ENCODE assay signal across 1 cellular context in the genomic region with DNA sequence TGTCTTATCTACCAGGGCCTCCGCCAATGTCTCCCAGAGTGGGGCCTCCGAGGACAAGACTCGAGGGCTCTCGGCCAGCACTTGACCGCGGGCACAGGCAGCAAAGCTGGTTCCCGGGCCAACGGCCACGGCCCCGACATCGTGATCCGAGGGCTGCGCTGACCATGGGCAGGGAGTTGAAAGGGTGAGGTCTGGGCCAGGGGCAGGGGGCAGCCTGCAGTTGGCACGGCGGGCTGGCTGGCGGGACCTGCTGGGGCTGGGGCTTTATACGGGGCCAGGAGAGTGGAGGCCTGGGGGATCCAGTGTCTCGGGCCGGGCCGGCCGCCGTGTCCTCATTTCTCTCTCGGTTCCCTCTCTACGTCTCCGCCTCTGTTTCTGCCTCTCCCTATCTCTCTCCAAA.
TF ChIP-seq lines count a peak whose summit lies in the region.

No MANE protein-coding gene starts in this region.

TF ChIP-seq in GM12891, 5 proteins besides CTCF, POLR2A, EP300 and RAD21:
- TF ChIP-seq POU2F2 (IDR thresholded peaks at IDR 0.05; ENCODE audit: low read depth, low read length), result no peak
- TF ChIP-seq SPI1 (IDR thresholded peaks at IDR 0.05; ENCODE audit: low read depth, low read length), result no peak
- TF ChIP-seq POLR2AphosphoS5 (IDR thresholded peaks at IDR 0.05; ENCODE audit: low read depth, low read length), result no peak
- no peak for TF ChIP-seq TAF1 (IDR thresholded peaks at IDR 0.05; ENCODE audit: low read depth, low read length)
- TF ChIP-seq PAX5 (IDR thresholded peaks at IDR 0.05; ENCODE audit: insufficient read depth, low read length, severe bottlenecking), result no peak
